ENCODE assay signal across 23 cellular contexts in genomic region chr2:224832207-224832606, GRCh38.
"Had no signal": no experiment of that assay in that cellular context is flagged by ENCODE, and none has a peak within 500 bp of the region (broad histone marks: within the 10 kb centered on the region; RNA-seq: fewer than 3 reads in every experiment).

No MANE protein-coding gene starts in this region.

- H3K27ac Mint-ChIP-seq: memory B cell; mesothelial cell of epicardium; nephron; progenitor cell of endocrine pancreas; stimulated activated naive CD8-positive, alpha-beta T cell treated with anti-CD3 and anti-CD28 coated beads, Interleukin-15, Interleukin-2, amounts not matched to agents 100 ng/mL and 50 ng/mL, for 24 hours had no signal

- H3K36me3 ChIP-seq: left ventricle myocardium inferior, pancreas had no signal

- H3K27me3 Mint-ChIP-seq: memory B cell; progenitor cell of endocrine pancreas; stimulated activated naive CD8-positive, alpha-beta T cell treated with anti-CD3 and anti-CD28 coated beads, Interleukin-15, Interleukin-2, amounts not matched to agents 100 ng/mL and 50 ng/mL, for 24 hours had no signal

- H3K4me3 Mint-ChIP-seq: memory B cell; mesothelial cell of epicardium; nephron; stimulated activated naive CD8-positive, alpha-beta T cell treated with anti-CD3 and anti-CD28 coated beads, Interleukin-15, Interleukin-2, amounts not matched to agents 100 ng/mL and 50 ng/mL, for 24 hours had no signal

- H3K9me3 ChIP-seq: esophagus squamous epithelium, left ventricle myocardium inferior, lower lobe of right lung, pancreas, testis, tibial nerve, upper lobe of right lung, vagina had no signal

- H2AFZ ChIP-seq: hepatocyte had no signal

- H3K4me2 ChIP-seq: hepatocyte had no signal

- H3K4me1 ChIP-seq: esophagus squamous epithelium, foreskin keratinocyte, left ventricle myocardium inferior, lower lobe of right lung, pancreas, tibial nerve, upper lobe of right lung, vagina had no signal

- H3K36me3 Mint-ChIP-seq: mesothelial cell of epicardium had no signal

- H3K27me3 ChIP-seq: esophagus squamous epithelium, foreskin keratinocyte, hepatocyte, pancreas, testis, tibial nerve, upper lobe of right lung, vagina had no signal

- H3K27ac ChIP-seq: esophagus squamous epithelium, foreskin keratinocyte, hepatocyte, left ventricle myocardium inferior, lower lobe of right lung, pancreas, testis, tibial nerve, upper lobe of right lung, vagina had no signal

- H3K4me1 Mint-ChIP-seq: memory B cell, mesothelial cell of epicardium had no signal

- DNase-seq: dermis blood vessel endothelial cell; esophagus squamous epithelium; foreskin keratinocyte; head of caudate nucleus; kidney; left cardiac atrium; left ventricle myocardium inferior; lower lobe of right lung; occipital lobe; pancreas; right cardiac atrium; small intestine; stimulated activated CD4-positive, alpha-beta T cell treated with anti-CD3 and anti-CD28 coated beads, Interleukin-12 subunit alpha, Interleukin-12 subunit beta, amount 100 ng/mL, for 4 hours; testis; upper lobe of right lung had no signal

- ATAC-seq: foreskin keratinocyte, left cardiac atrium, lower lobe of right lung, pancreas, right cardiac atrium, upper lobe of right lung had no signal

- H3K9me3 Mint-ChIP-seq: memory B cell; mesothelial cell of epicardium; nephron; stimulated activated naive CD8-positive, alpha-beta T cell treated with anti-CD3 and anti-CD28 coated beads, Interleukin-15, Interleukin-2, amounts not matched to agents 100 ng/mL and 50 ng/mL, for 24 hours had no signal

- H3K4me3 ChIP-seq: esophagus squamous epithelium, hepatocyte, left ventricle myocardium inferior, lower lobe of right lung, pancreas, testis, tibial nerve, upper lobe of right lung, vagina had no signal
